9 cellular contexts compared by ENCODE assay signal in the genomic region with DNA sequence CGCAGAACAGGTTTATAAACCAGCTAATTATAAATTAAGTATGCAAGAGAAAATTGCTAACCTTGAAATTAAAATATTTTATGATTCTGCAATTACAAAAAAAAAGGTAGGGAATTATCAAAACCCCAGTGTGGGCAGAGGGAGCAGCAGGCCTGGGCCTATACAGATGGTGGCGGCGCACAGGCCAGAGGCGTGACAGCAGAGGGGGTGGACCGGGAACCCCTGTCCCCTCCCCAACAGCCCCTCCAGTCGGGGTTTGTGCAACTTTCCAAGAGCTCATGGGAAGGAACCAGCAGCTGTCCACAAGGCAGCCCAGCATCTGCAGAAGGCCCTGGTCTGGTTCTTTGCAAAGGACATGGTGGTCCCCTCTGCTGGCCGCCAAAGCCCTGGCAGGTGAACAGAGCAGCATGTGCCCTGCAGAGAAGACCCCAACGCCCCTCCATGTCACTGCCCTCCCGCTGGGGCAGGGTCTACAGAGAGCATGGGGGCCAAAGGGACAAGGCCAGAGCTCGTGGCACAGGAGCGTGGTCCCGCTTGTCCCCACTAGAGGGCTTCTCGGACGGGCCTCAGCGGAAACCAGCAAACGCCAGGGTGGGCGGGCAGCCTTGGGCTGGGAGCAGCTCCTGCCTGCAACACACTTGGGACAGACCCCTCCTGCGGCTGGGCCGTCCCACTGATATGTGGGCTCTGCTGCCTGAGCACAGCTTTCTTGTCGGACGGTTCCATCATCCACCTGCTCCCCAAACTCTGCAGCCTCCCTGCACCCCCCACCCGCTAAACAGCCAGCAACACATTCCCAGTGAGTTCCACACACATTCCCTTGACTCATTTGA.
DNase-seq lines count a peak whose midpoint lies in the region; ATAC-seq and TF ChIP-seq lines count a peak whose summit lies in the region.
"Had no signal": no experiment of that assay in that cellular context is flagged by ENCODE, and none has a peak within 500 bp of the region (broad histone marks: within the 10 kb centered on the region; RNA-seq: fewer than 3 reads in every experiment).

No MANE protein-coding gene starts in this region.

- no peak overlapping the region for H2BK12ac ChIP-seq in H9 (ENCODE audit: insufficient read length, low read depth, low read length)

- H3K27me3 ChIP-seq in H9 (ENCODE audit: insufficient read depth, low read length) = no peaks in the 10 kb centered on the region
- no peaks in the 10 kb centered on the region for H3K27me3 ChIP-seq in liver (ENCODE audit: control insufficient read depth in 4 of 4, insufficient read depth in 4 of 4, low read length in 3 of 4)

- no peak overlapping the region for H2BK20ac ChIP-seq in H9 (ENCODE audit: low read depth, low read length, poor library complexity, severe bottlenecking)

- no peak overlapping the region for H3K4me2 ChIP-seq in H9 (ENCODE audit: insufficient read depth, insufficient read length, low read length)

- no peak overlapping the region for H2BK120ac ChIP-seq in H9 (ENCODE audit: low read depth, low read length, poor library complexity, severe bottlenecking)

- H2BK15ac ChIP-seq in H9 (ENCODE audit: low read depth, low read length) = no peak overlapping the region

- no peak overlapping the region for H3K14ac ChIP-seq in H9 (ENCODE audit: insufficient read depth, low read length)

- no peak overlapping the region for H4K91ac ChIP-seq in H9 (ENCODE audit: insufficient read length, low read depth, low read length)

- no peaks in the 10 kb centered on the region for H3K79me1 ChIP-seq in H9 (ENCODE audit: insufficient read depth, low read depth, low read length, poor library complexity, severe bottlenecking)

- H3K4ac ChIP-seq in H9 (ENCODE audit: low read depth, low read length) = no peak overlapping the region

- H3K4me3 ChIP-seq in astrocyte of the spinal cord (ENCODE audit: low read depth, low read length) (no peak overlapping the region), liver (ENCODE audit: low read depth in 1 of 3, low read length in 3 of 3) (no peak overlapping the region)

- no peak overlapping the region for H3K4me3 Mint-ChIP-seq in Calu3 (ENCODE audit: low read depth, unreplicated experiment)
- H3K4me3 Mint-ChIP-seq in H9 = no peak overlapping the region
- H3K4me3 Mint-ChIP-seq in stimulated activated naive B cell treated with anti-CD40 and anti-IgM and Interleukin-4, amounts not matched to agents 10 μg/mL and 1 μg/mL and 100 μg/mL, for 72 hours = no peak overlapping the region
- H3K4me3 Mint-ChIP-seq: IgD-negative memory B cell had no signal

- no peak overlapping the region for H4K8ac ChIP-seq in H9 (replicated peaks; ENCODE audit: insufficient read length, low read depth, low read length)

- no TSS peak for BruUV-seq in Calu3 (replicated peaks; lab: Mats Ljungman, UMichigan)

- H2BK5ac ChIP-seq in H9 (ENCODE audit: insufficient read length, low read length) = no peak overlapping the region

- intact Hi-C loops in Calu3 (cut with micrococcal nuclease; ENCODE audit: unreplicated experiment) = no loop called here

- H3K36me3 Mint-ChIP-seq in Calu3 (ENCODE audit: insufficient read depth, unreplicated experiment) = no peaks in the 10 kb centered on the region
- no peaks in the 10 kb centered on the region for H3K36me3 Mint-ChIP-seq in H9 (ENCODE audit: insufficient read depth in 1 of 3, low read depth in 3 of 3)
- H3K36me3 Mint-ChIP-seq in stimulated activated naive B cell treated with anti-CD40 and anti-IgM and Interleukin-4, amounts not matched to agents 10 μg/mL and 1 μg/mL and 100 μg/mL, for 72 hours = no peaks in the 10 kb centered on the region

- WGBS in H9 (ENCODE audit: extremely low coverage, insufficient read length, low lambda C conversion rate) = no CpG with 5 or more reads among the region's 22 CpGs
- 47% methylated on average over 22 of the region's 22 CpGs for WGBS in liver

- CTCF ChIA-PET in Calu3 (lab: Charles Lee) = interaction anchor here (0.6 kb wide), 1 partner anchor 180 kb away, joined by 4 read pairs; no protein-coding TSS in a partner anchor

- DNase-seq in Calu3 (peak; percentile 32), H9 (peak; percentile 93), RKO (ENCODE audit: low spot score) (peak; percentile 49), astrocyte of the spinal cord (ENCODE audit: low read depth, low spot score) (no peak), NCI-H2171 (lab: John Stamatoyannopoulos, UW) (no peak), anterior cingulate cortex (lab: John Stamatoyannopoulos, UW) (no peak)
- peak; percentile 15 for DNase-seq in stimulated activated naive B cell treated with anti-CD40 and anti-IgM and Interleukin-4, amounts not matched to agents 10 μg/mL and 1 μg/mL and 100 μg/mL, for 72 hours

- H3K4me1 ChIP-seq in H9 (ENCODE audit: insufficient read depth, low read length) (no peaks in the 10 kb centered on the region), liver (ENCODE audit: control insufficient read depth in 4 of 4, insufficient read depth in 4 of 4, low read length in 3 of 4) (peaks cover 0 to 3% (median 0%) of the 10 kb centered on the region in 4 donors)

- H3K9me3 Mint-ChIP-seq in Calu3 (ENCODE audit: low read depth, unreplicated experiment) = no peaks in the 10 kb centered on the region
- no peaks in the 10 kb centered on the region; a peak in 1 of 5 replicates for H3K9me3 Mint-ChIP-seq in H9
- H3K9me3 Mint-ChIP-seq in stimulated activated naive B cell treated with anti-CD40 and anti-IgM and Interleukin-4, amounts not matched to agents 10 μg/mL and 1 μg/mL and 100 μg/mL, for 72 hours = no peaks in the 10 kb centered on the region
- H3K9me3 Mint-ChIP-seq: IgD-negative memory B cell had no signal

- H3K9me3 ChIP-seq in H9 (ENCODE audit: control insufficient read depth, low read depth, low read length) (no peaks in the 10 kb centered on the region), liver (ENCODE audit: control insufficient read depth in 4 of 4, low read length in 3 of 4) (no peaks in the 10 kb centered on the region)

- in situ Hi-C loops in astrocyte of the spinal cord (cut with HindIII; ENCODE audit: low sequenced_read_pairs) = no loop called here

- no peaks in the 10 kb centered on the region for H3K27me3 Mint-ChIP-seq in Calu3 (ENCODE audit: unreplicated experiment)
- peaks cover 3% of the 10 kb centered on the region; the same call in 1 of the 2 replicates for H3K27me3 Mint-ChIP-seq in H9 (ENCODE audit: low read depth)
- H3K27me3 Mint-ChIP-seq in stimulated activated naive B cell treated with anti-CD40 and anti-IgM and Interleukin-4, amounts not matched to agents 10 μg/mL and 1 μg/mL and 100 μg/mL, for 72 hours = peaks cover 0 to 3% of the 10 kb centered on the region in 2 donors
- H3K27me3 Mint-ChIP-seq: IgD-negative memory B cell had no signal

- no peak overlapping the region for H3K56ac ChIP-seq in H9 (ENCODE audit: insufficient read length, low read depth, low read length)

- H3K9ac ChIP-seq in H9 (ENCODE audit: extremely low read depth, insufficient read length, low read length) = no peak overlapping the region
- H3K9ac ChIP-seq in liver (ENCODE audit: low read depth in 1 of 2, low read length in 2 of 2) = no peak overlapping the region

- H3K4me1 Mint-ChIP-seq in Calu3 (ENCODE audit: low read depth, unreplicated experiment) (no peaks in the 10 kb centered on the region), H9 (peaks cover 28 to 31% of the 10 kb centered on the region in 2 experiments)
- H3K4me1 Mint-ChIP-seq in stimulated activated naive B cell treated with anti-CD40 and anti-IgM and Interleukin-4, amounts not matched to agents 10 μg/mL and 1 μg/mL and 100 μg/mL, for 72 hours = no peaks in the 10 kb centered on the region
- H3K4me1 Mint-ChIP-seq: IgD-negative memory B cell had no signal

- no peaks in the 10 kb centered on the region for H3K79me2 ChIP-seq in H9 (ENCODE audit: insufficient read depth, low read length)

- H3K27ac Mint-ChIP-seq in Calu3 (ENCODE audit: unreplicated experiment) = no peak overlapping the region
- H3K27ac Mint-ChIP-seq in H9 = no peak overlapping the region
- no peak overlapping the region for H3K27ac Mint-ChIP-seq in stimulated activated naive B cell treated with anti-CD40 and anti-IgM and Interleukin-4, amounts not matched to agents 10 μg/mL and 1 μg/mL and 100 μg/mL, for 72 hours
- H3K27ac Mint-ChIP-seq: IgD-negative memory B cell had no signal

- H2AK5ac ChIP-seq in H9 (ENCODE audit: insufficient read length, low read length) = no peak overlapping the region

- no peaks in the 10 kb centered on the region for H3K36me3 ChIP-seq in liver (ENCODE audit: control insufficient read depth in 4 of 4, insufficient read depth in 3 of 4, low read depth in 1 of 4, low read length in 3 of 4)

- no peaks in the 10 kb centered on the region for H4K20me1 ChIP-seq in H9 (ENCODE audit: control insufficient read depth, insufficient read depth, insufficient read length)

- no peak overlapping the region for H3T11ph ChIP-seq in H9 (ENCODE audit: low read length)

- H3K18ac ChIP-seq in H9 (ENCODE audit: insufficient read length, low read depth, low read length) = no peak overlapping the region

- TF ChIP-seq RAD21 in liver (IDR thresholded peaks at IDR 0.05) = peak in 1 of 2 donors; percentile 71

- no peak overlapping the region for H4K5ac ChIP-seq in H9 (ENCODE audit: insufficient read length, low read depth, low read length)

- TF ChIP-seq CTCF in Calu3 (IDR thresholded peaks at IDR 0.05; ENCODE audit: unreplicated experiment) (peak; percentile 30), H9 (conservative IDR thresholded peaks at IDR 0.05) (peak; percentile 87), astrocyte of the spinal cord (IDR thresholded peaks at IDR 0.05; ENCODE audit: low read depth, low read length) (peak; percentile 53), liver (IDR thresholded peaks at IDR 0.05; ENCODE audit: low read depth, low read length, missing input control) (peak; percentile 42)

- ATAC-seq in stimulated activated naive B cell treated with anti-CD40 and anti-IgM and Interleukin-4, amounts not matched to agents 10 μg/mL and 1 μg/mL and 100 μg/mL, for 72 hours (replicated peaks) = peak; percentile 61 to 70

- H2AFZ ChIP-seq in H9 (ENCODE audit: low read length) = no peak overlapping the region

- H3K23ac ChIP-seq in H9 (ENCODE audit: insufficient read length, low read depth, low read length) = no peak overlapping the region

- no peaks in the 10 kb centered on the region for H3K23me2 ChIP-seq in H9 (ENCODE audit: insufficient read length, low read depth, low read length, poor library complexity, severe bottlenecking)

- H3K27ac ChIP-seq in H9 (ENCODE audit: insufficient read length, low read depth, low read length) = no peak overlapping the region
- no peak overlapping the region for H3K27ac ChIP-seq in liver (ENCODE audit: low read depth in 1 of 2, low read length in 2 of 2)

TF ChIP-seq in liver, 16 proteins besides CTCF, POLR2A, EP300 and RAD21 (continues in another document):
- TF ChIP-seq TAF1 (conservative IDR thresholded peaks at IDR 0.05) = no peak

Comparison
In these comparisons a context has a peak if more than half of its experiments do, and no peak if none do; other contexts are left out.
1. DNase-seq: peak in Calu3 (single experiment), H9 (single experiment), RKO (single experiment) and stimulated activated naive B cell treated with anti-CD40 and anti-IgM and Interleukin-4, amounts not matched to agents 10 μg/mL and 1 μg/mL and 100 μg/mL, for 72 hours (single experiment); none in astrocyte of the spinal cord (single experiment), NCI-H2171 (single experiment) and anterior cingulate cortex (0 of 58).
2. CTCF ChIP-seq: peak in every context shown above with its lines; median percentile 87 in H9; 53 in astrocyte of the spinal cord; 42 in liver; 30 in Calu3.